ENCODE assay signal across 8 cellular contexts in the genomic region with DNA sequence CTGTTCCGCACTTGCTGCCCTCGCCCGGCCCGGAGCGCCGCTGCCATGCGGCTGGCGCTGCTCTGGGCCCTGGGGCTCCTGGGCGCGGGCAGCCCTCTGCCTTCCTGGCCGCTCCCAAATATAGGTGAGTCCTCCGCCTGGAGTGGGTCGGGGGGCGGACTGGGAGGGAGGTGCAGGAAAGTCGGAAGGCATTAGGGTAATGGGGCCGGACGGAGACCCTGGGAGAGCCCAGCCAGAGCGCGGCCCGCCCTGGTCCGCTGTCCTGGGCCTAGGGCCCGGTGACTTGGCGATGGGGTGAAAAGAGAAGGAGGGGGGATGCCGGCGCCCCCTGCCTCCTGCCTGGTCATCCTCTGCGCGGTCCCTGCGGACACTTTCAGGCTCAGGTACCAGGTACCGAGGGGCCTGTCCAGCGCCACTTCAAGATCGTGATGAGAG. TPM values are rescaled to one million over a fixed set of nuclear protein-coding genes. Genes with fewer than 3 reads are reported as not detected.
DNase-seq lines count a peak whose midpoint lies in the region; ATAC-seq, FAIRE-seq and TF ChIP-seq lines count a peak whose summit lies in the region.

No MANE protein-coding gene starts in this region.

- no peak for DNase-seq in activated naive CD4-positive, alpha-beta T cell treated with anti-CD3 and anti-CD28 coated beads, Interleukin-2, amount 10 ng/mL, durations not matched to agents 7 days and 5 days
- no peak for DNase-seq in activated naive CD4-positive, alpha-beta T cell treated with anti-CD3 and anti-CD28 coated beads, Interleukin-2, amount 50 U/mL, for 16 hours
- DNase-seq in T-cell (no peak), frontal cortex (ENCODE audit: low spot score in 2 of 2) (peak; percentile 35 to 52), retinal pigment epithelial cell (ENCODE audit: low read depth) (no peak), epidermal melanocyte (ENCODE audit: insufficient read length, low spot score) (no peak), AML-193 (lab: John Stamatoyannopoulos, UW) (no peak)

- peaks cover 3% of the 10 kb centered on the region for H3K36me3 Mint-ChIP-seq in activated naive CD4-positive, alpha-beta T cell treated with anti-CD3 and anti-CD28 coated beads, Interleukin-2, amount 10 ng/mL, durations not matched to agents 7 days and 5 days
- peaks cover 4% of the 10 kb centered on the region for H3K36me3 Mint-ChIP-seq in T-cell

- H3K27ac Mint-ChIP-seq in activated naive CD4-positive, alpha-beta T cell treated with anti-CD3 and anti-CD28 coated beads, Interleukin-2, amount 10 ng/mL, durations not matched to agents 7 days and 5 days = no peak overlapping the region
- peak overlapping the region in 1 of 2 donors; percentile 61 for H3K27ac Mint-ChIP-seq in T-cell

- CTCF ChIA-PET in activated naive CD4-positive, alpha-beta T cell treated with anti-CD3 and anti-CD28 coated beads, Interleukin-2, amount 10 ng/mL, durations not matched to agents 7 days and 5 days (lab: Charles Lee) = interaction anchor here (0.6 to 17.5 kb wide), 14 partner anchors 6 to 81 kb away, joined by 3 to 220 read pairs (median 6); a partner anchor contains a TSS
- CTCF ChIA-PET in T-cell (lab: Charles Lee) = interaction anchor here (0.6 to 1.6 kb wide), 13 partner anchors 8 to 1459 kb away, joined by 3 to 11 read pairs (median 4); a partner anchor contains a TSS

- peaks cover 12% of the 10 kb centered on the region for H3K27me3 Mint-ChIP-seq in activated naive CD4-positive, alpha-beta T cell treated with anti-CD3 and anti-CD28 coated beads, Interleukin-2, amount 10 ng/mL, durations not matched to agents 7 days and 5 days
- no peaks in the 10 kb centered on the region for H3K27me3 Mint-ChIP-seq in T-cell

- H3K4me3 Mint-ChIP-seq in activated naive CD4-positive, alpha-beta T cell treated with anti-CD3 and anti-CD28 coated beads, Interleukin-2, amount 10 ng/mL, durations not matched to agents 7 days and 5 days = peak overlapping the region; percentile 82
- H3K4me3 Mint-ChIP-seq in T-cell = peak overlapping the region; percentile 72 to 88 (median 78)

- no peaks in the 10 kb centered on the region for H3K9me3 Mint-ChIP-seq in activated naive CD4-positive, alpha-beta T cell treated with anti-CD3 and anti-CD28 coated beads, Interleukin-2, amount 10 ng/mL, durations not matched to agents 7 days and 5 days
- H3K9me3 Mint-ChIP-seq in T-cell = no peaks in the 10 kb centered on the region

- peak overlapping the region; percentile 78 for H3K4me3 ChIP-seq in retinal pigment epithelial cell (ENCODE audit: low read length)

- no peak for FAIRE-seq in frontal cortex (lab: Jason Lieb, UNC)

- TF ChIP-seq CTCF in retinal pigment epithelial cell (conservative IDR thresholded peaks at IDR 0.05; ENCODE audit: low read depth, low read length) = no peak

- H3K4me1 Mint-ChIP-seq in activated naive CD4-positive, alpha-beta T cell treated with anti-CD3 and anti-CD28 coated beads, Interleukin-2, amount 10 ng/mL, durations not matched to agents 7 days and 5 days = peaks cover 30% of the 10 kb centered on the region
- H3K4me1 Mint-ChIP-seq in T-cell = peaks cover 14 to 26% (median 20%) of the 10 kb centered on the region in 3 donors

- POLR2A ChIA-PET in T-cell (lab: Charles Lee) = interaction anchor here (0.6 kb wide), 3 partner anchors 126 to 491 kb away, joined by 3 to 5 read pairs (median 3); no protein-coding TSS in a partner anchor

- ATAC-seq in T-cell (replicated peaks in 1 of 4) (peak in 2 of 4 experiments; percentile 2 to 3), HG03108 (IDR thresholded peaks at IDR 0.05; ENCODE audit: unreplicated experiment) (no peak)

RNA-seq across cellular contexts. Expression of a gene that starts 0.2 kb away (rescaled TPM):
- 10 to 100 TPM; 17.3 to 53.0 (median 37.2) TPM for total RNA-seq in T-cell
- 11.8 TPM for total RNA-seq in frontal cortex

RNA-seq across cellular contexts. Expression of a gene that starts 12.2 kb away (rescaled TPM):
- total RNA-seq in T-cell (1 to 10 TPM; 3.1 to 7.8 (median 6.6) TPM), frontal cortex (0.82 TPM)

RNA-seq across cellular contexts. Expression of a gene that starts 17.7 kb away (rescaled TPM):
- total RNA-seq in T-cell (under 1 TPM in 3 of 5 donors, not detected in 2; 0.30 to 0.58 (median 0.54) TPM), frontal cortex (not detected)

RNA-seq across cellular contexts. Expression of a gene that starts 17.8 kb away (rescaled TPM):
- 1 to 10 TPM; 1.1 to 2.6 (median 1.6) TPM for total RNA-seq in T-cell
- under 0.01 TPM for total RNA-seq in frontal cortex

RNA-seq across cellular contexts. Expression of a gene that starts 27.3 kb away (rescaled TPM):
- 1 to 10 TPM in 3 of 5 donors, under 1 TPM in 1, not detected in 1; 0.68 to 2.6 (median 2.3) TPM for total RNA-seq in T-cell
- 9.8 TPM for total RNA-seq in frontal cortex

Comparison
In these comparisons a context has a peak if more than half of its experiments do, and no peak if none do; other contexts are left out.
1. DNase-seq: peak in frontal cortex (2 of 2); none in activated naive CD4-positive, alpha-beta T cell treated with anti-CD3 and anti-CD28 coated beads, Interleukin-2, amount 10 ng/mL, durations not matched to agents 7 days and 5 days (single experiment), activated naive CD4-positive, alpha-beta T cell treated with anti-CD3 and anti-CD28 coated beads, Interleukin-2, amount 50 U/mL, for 16 hours (single experiment), T-cell (0 of 34), retinal pigment epithelial cell (single experiment), epidermal melanocyte (single experiment) and AML-193 (0 of 2).